Comparison of ENCODE assay signal across 1 cellular context in genomic region chr3:17539436-17539835, GRCh38.
TF ChIP-seq lines count a peak whose summit lies in the region.

No MANE protein-coding gene starts in this region.

TF ChIP-seq in WTC11, 78 proteins besides CTCF, POLR2A, EP300 and RAD21 (continued from another document):
- TF ChIP-seq ATF1 (CRISPR knock-in tag; IDR thresholded peaks at IDR 0.05) (no peak), E2F5 (CRISPR knock-in tag; IDR thresholded peaks at IDR 0.05) (no peak), PRRX2 (CRISPR knock-in tag; IDR thresholded peaks at IDR 0.05) (no peak), MLX (CRISPR knock-in tag; IDR thresholded peaks at IDR 0.05) (no peak)
TF ChIP-seq in WTC11: peak in this region for 0.
